In the genomic region with DNA sequence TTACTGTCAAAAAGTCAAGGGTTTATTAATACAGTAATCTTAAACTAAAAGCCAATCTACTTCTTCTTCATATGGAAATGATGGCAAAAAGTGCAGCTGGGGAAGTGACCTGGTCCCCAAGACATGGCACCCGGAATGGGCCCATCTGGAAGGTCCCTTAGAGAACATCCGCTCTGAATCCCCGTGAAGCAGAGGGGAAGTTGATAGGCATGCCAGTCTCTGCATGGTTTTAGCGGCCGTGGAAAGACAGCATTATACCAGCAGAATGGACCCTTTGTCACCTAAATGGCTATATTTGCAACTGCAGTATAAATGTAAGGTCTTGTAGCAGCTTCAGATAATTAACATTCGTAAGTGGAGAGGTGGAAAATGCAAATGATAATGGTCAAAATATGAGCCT, we compare ENCODE assay signal across 20 cellular contexts. TPM values are rescaled to one million over a fixed set of nuclear protein-coding genes. Genes with fewer than 3 reads are reported as not detected.
DNase-seq lines count a peak whose midpoint lies in the region; ATAC-seq and TF ChIP-seq lines count a peak whose summit lies in the region.
"Had no signal": no experiment of that assay in that cellular context is flagged by ENCODE, and none has a peak within 500 bp of the region (broad histone marks: within the 10 kb centered on the region; RNA-seq: fewer than 3 reads in every experiment).

No MANE protein-coding gene starts in this region.

- CTCF ChIA-PET in CD8-positive, alpha-beta T cell (lab: Charles Lee) = interaction anchor here (0.8 to 2.6 kb wide), 5 partner anchors 11 to 140 kb away, joined by 3 to 10 read pairs (median 3); no protein-coding TSS in a partner anchor

- no peaks in the 10 kb centered on the region for H3K9me3 Mint-ChIP-seq in CD8-positive, alpha-beta T cell
- H3K9me3 Mint-ChIP-seq in GM23338 = no peaks in the 10 kb centered on the region
- H3K9me3 Mint-ChIP-seq in activated T-helper 1 cell treated with anti-CD3 and anti-CD28 coated beads, Interleukin-12 subunit alpha, Interleukin-12 subunit beta, Interleukin-2, Interleukin-4 antibody, amounts not matched to agents 30 ng/mL and 10 ng/mL and 1 ng/mL, durations not matched to agents 14 hours and 24 hours and 36 hours = no peaks in the 10 kb centered on the region
- no peaks in the 10 kb centered on the region for H3K9me3 Mint-ChIP-seq in nephron
- H3K9me3 Mint-ChIP-seq: T-cell had no signal

- H3K27me3 Mint-ChIP-seq in CD8-positive, alpha-beta T cell (ENCODE audit: low read depth) = no peaks in the 10 kb centered on the region
- H3K27me3 Mint-ChIP-seq in GM23338 (ENCODE audit: insufficient read depth, low read depth, poor library complexity) (peaks cover 10% of the 10 kb centered on the region), nephron (ENCODE audit: low read depth) (no peaks in the 10 kb centered on the region)
- no peaks in the 10 kb centered on the region for H3K27me3 Mint-ChIP-seq in activated T-helper 1 cell treated with anti-CD3 and anti-CD28 coated beads, Interleukin-12 subunit alpha, Interleukin-12 subunit beta, Interleukin-2, Interleukin-4 antibody, amounts not matched to agents 30 ng/mL and 10 ng/mL and 1 ng/mL, durations not matched to agents 14 hours and 24 hours and 36 hours (ENCODE audit: insufficient read depth)
- H3K27me3 Mint-ChIP-seq: T-cell had no signal

- H3K36me3 Mint-ChIP-seq in CD8-positive, alpha-beta T cell = peaks cover 68% of the 10 kb centered on the region
- H3K36me3 Mint-ChIP-seq in GM23338 (ENCODE audit: low read depth) (peaks cover 17% of the 10 kb centered on the region; the same call in 2 of the 3 replicates), nephron (ENCODE audit: low read depth) (peaks cover 38% of the 10 kb centered on the region)
- H3K36me3 Mint-ChIP-seq in activated T-helper 1 cell treated with anti-CD3 and anti-CD28 coated beads, Interleukin-12 subunit alpha, Interleukin-12 subunit beta, Interleukin-2, Interleukin-4 antibody, amounts not matched to agents 30 ng/mL and 10 ng/mL and 1 ng/mL, durations not matched to agents 14 hours and 24 hours and 36 hours (ENCODE audit: low read depth) = peaks cover 27% of the 10 kb centered on the region

- no peaks in the 10 kb centered on the region for H3K9me2 ChIP-seq in GM23338 (ENCODE audit: insufficient read depth)

- H3K4me1 Mint-ChIP-seq in CD8-positive, alpha-beta T cell (ENCODE audit: low read depth) = peaks cover 38% of the 10 kb centered on the region
- H3K4me1 Mint-ChIP-seq in GM23338 = peaks cover 16% of the 10 kb centered on the region
- H3K4me1 Mint-ChIP-seq in activated T-helper 1 cell treated with anti-CD3 and anti-CD28 coated beads, Interleukin-12 subunit alpha, Interleukin-12 subunit beta, Interleukin-2, Interleukin-4 antibody, amounts not matched to agents 30 ng/mL and 10 ng/mL and 1 ng/mL, durations not matched to agents 14 hours and 24 hours and 36 hours (ENCODE audit: low read depth) = peaks cover 38% of the 10 kb centered on the region
- H3K4me1 Mint-ChIP-seq in nephron = peaks cover 16% of the 10 kb centered on the region

- H3K27ac ChIP-seq in CD8-positive, alpha-beta T cell (ENCODE audit: low read depth, low read length) = no peak overlapping the region
- no peak overlapping the region for H3K27ac ChIP-seq in GM23338 (ENCODE audit: low read depth)
- H3K27ac ChIP-seq: cardiac muscle cell, tibial artery, VCaP had no signal

- no peak overlapping the region for H3K4me2 ChIP-seq in GM23338

- H3K79me2 ChIP-seq in GM23338 (replicated peaks; ENCODE audit: insufficient read depth) = peaks cover 28% of the 10 kb centered on the region

- no peak for ATAC-seq in CD8-positive, alpha-beta T cell
- ATAC-seq in GM23338 = peak; percentile 14; the same call in 1 of the 3 replicates
- ATAC-seq in HG03442 (IDR thresholded peaks at IDR 0.05; ENCODE audit: unreplicated experiment) = no peak
- ATAC-seq: Right ventricle myocardium inferior, T-cell had no signal

- H3K4me3 ChIP-seq in CD8-positive, alpha-beta T cell (ENCODE audit: low read depth, low read length) = no peak overlapping the region
- no peak overlapping the region for H3K4me3 ChIP-seq in GM23338
- H3K4me3 ChIP-seq: cardiac muscle cell, tibial artery had no signal

- peaks cover 30% of the 10 kb centered on the region for H3K36me3 ChIP-seq in CD8-positive, alpha-beta T cell (ENCODE audit: insufficient read depth, low read length)
- H3K36me3 ChIP-seq in GM23338 (ENCODE audit: insufficient read depth) = no peaks in the 10 kb centered on the region
- H3K36me3 ChIP-seq: cardiac muscle cell had no signal

- intact Hi-C loops in CD8-positive, alpha-beta T cell (cut with DNase I, micrococcal nuclease) = no loop called here
- intact Hi-C loops in activated T-helper 1 cell treated with anti-CD3 and anti-CD28 coated beads, Interleukin-12 subunit alpha, Interleukin-12 subunit beta, Interleukin-2, Interleukin-4 antibody, amounts not matched to agents 30 ng/mL and 10 ng/mL and 1 ng/mL, durations not matched to agents 14 hours and 24 hours and 36 hours (cut with micrococcal nuclease) = no loop called here

- H3K27ac Mint-ChIP-seq in CD8-positive, alpha-beta T cell = peak overlapping the region; percentile 80
- H3K27ac Mint-ChIP-seq in GM23338 = no peak overlapping the region
- H3K27ac Mint-ChIP-seq in activated T-helper 1 cell treated with anti-CD3 and anti-CD28 coated beads, Interleukin-12 subunit alpha, Interleukin-12 subunit beta, Interleukin-2, Interleukin-4 antibody, amounts not matched to agents 30 ng/mL and 10 ng/mL and 1 ng/mL, durations not matched to agents 14 hours and 24 hours and 36 hours = peak overlapping the region; percentile 48
- H3K27ac Mint-ChIP-seq in nephron = peak overlapping the region; percentile 8 to 91 (median 73)

- H4K20me1 ChIP-seq in GM23338 (replicated peaks; ENCODE audit: insufficient read depth) = peaks cover 8% of the 10 kb centered on the region

- H3K4me1 ChIP-seq in CD8-positive, alpha-beta T cell (ENCODE audit: insufficient read depth, low read length) = peaks cover 12% of the 10 kb centered on the region
- H3K4me1 ChIP-seq in GM23338 (ENCODE audit: insufficient read depth) = peaks cover 12% of the 10 kb centered on the region

- no peak overlapping the region for H3K4me3 Mint-ChIP-seq in CD8-positive, alpha-beta T cell
- H3K4me3 Mint-ChIP-seq in GM23338 = no peak overlapping the region
- no peak overlapping the region for H3K4me3 Mint-ChIP-seq in activated T-helper 1 cell treated with anti-CD3 and anti-CD28 coated beads, Interleukin-12 subunit alpha, Interleukin-12 subunit beta, Interleukin-2, Interleukin-4 antibody, amounts not matched to agents 30 ng/mL and 10 ng/mL and 1 ng/mL, durations not matched to agents 14 hours and 24 hours and 36 hours
- H3K4me3 Mint-ChIP-seq in nephron = no peak overlapping the region
- H3K4me3 Mint-ChIP-seq: T-cell had no signal

- DNase-seq in CD8-positive, alpha-beta T cell = no peak
- DNase-seq in GM23338 (ENCODE audit: low spot score) (no peak), NCI-H146 (lab: John Stamatoyannopoulos, UW) (no peak)
- DNase-seq in activated T-helper 1 cell treated with anti-CD3 and anti-CD28 coated beads, Interleukin-12 subunit alpha, Interleukin-12 subunit beta, Interleukin-2, Interleukin-4 antibody, amounts not matched to agents 30 ng/mL and 10 ng/mL and 1 ng/mL, durations not matched to agents 14 hours and 24 hours and 36 hours (ENCODE audit: low spot score) = no peak
- no peak for DNase-seq in activated CD4-positive, CD25-positive, alpha-beta regulatory T cell treated with anti-CD3 and anti-CD28 coated beads, Interleukin-2, amount 50 U/mL, for 72 hours
- DNase-seq: activated CD8-positive, alpha-beta memory T cell treated with anti-CD3 and anti-CD28 coated beads for 24 hours; activated effector memory CD4-positive, alpha-beta T cell treated with Interleukin-2 at 50 U/mL for 16 hours; amniotic stem cell; Calu3; erythroblast; islet precursor cell; NCI-H1048; stimulated activated naive CD4-positive, alpha-beta T cell; T-cell; tibial artery had no signal

- POLR2A ChIA-PET in CD8-positive, alpha-beta T cell (lab: Charles Lee) = interaction anchor here (1.1 kb wide), 1 partner anchor 18 kb away, joined by 3 read pairs; no protein-coding TSS in a partner anchor

- H3K9me3 ChIP-seq in CD8-positive, alpha-beta T cell (ENCODE audit: low read length) = no peaks in the 10 kb centered on the region
- H3K9me3 ChIP-seq: tibial artery had no signal

- no peak for TF ChIP-seq CTCF in CD8-positive, alpha-beta T cell (IDR thresholded peaks at IDR 0.05)
- TF ChIP-seq CTCF in GM23338 (conservative IDR thresholded peaks at IDR 0.05; ENCODE audit: low read depth in 2 of 2) = no peak
- TF ChIP-seq CTCF in nephron (IDR thresholded peaks at IDR 0.05; ENCODE audit: unreplicated experiment in 3 of 3) = no peak

- no peak overlapping the region for H2AFZ ChIP-seq in GM23338

- peaks cover 12% of the 10 kb centered on the region; the same call in 1 of the 2 replicates for H3F3A ChIP-seq in GM23338 (replicated peaks; ENCODE audit: low read depth)

- no peaks in the 10 kb centered on the region for H3K27me3 ChIP-seq in CD8-positive, alpha-beta T cell (ENCODE audit: insufficient read depth, low read length)
- no peaks in the 10 kb centered on the region for H3K27me3 ChIP-seq in GM23338 (ENCODE audit: insufficient read depth)
- H3K27me3 ChIP-seq: cardiac muscle cell, tibial artery had no signal

TF ChIP-seq in GM23338, 12 proteins besides CTCF, POLR2A, EP300 and RAD21 (continues in another document):
- no peak for TF ChIP-seq EZH2phosphoT487 (IDR thresholded peaks at IDR 0.05; ENCODE audit: unreplicated experiment)
- TF ChIP-seq EZH2 (IDR thresholded peaks at IDR 0.05; ENCODE audit: low read depth, unreplicated experiment) = no peak

RNA-seq across cellular contexts. Expression of a gene that starts 32.4 kb away (rescaled TPM):
- 100 to 1,000 TPM; 194 to 199 TPM for total RNA-seq in CD8-positive, alpha-beta T cell
- 111 and 117 TPM in 2 replicates for total RNA-seq in GM23338 (2014; rRNA removed; shearing (Covaris generic))
- polyA plus RNA-seq in GM23338 (2016; fragmentation: Nextera tagmentation; extraction: Ambion mirVana) = 165 and 166 TPM in 2 replicates
- 531 and 535 TPM in 2 replicates for total RNA-seq in activated T-helper 1 cell treated with anti-CD3 and anti-CD28 coated beads, Interleukin-12 subunit alpha, Interleukin-12 subunit beta, Interleukin-2, Interleukin-4 antibody, amounts not matched to agents 30 ng/mL and 10 ng/mL and 1 ng/mL, durations not matched to agents 14 hours and 24 hours and 36 hours
